Comparison of ENCODE assay signal across 16 cellular contexts in genomic region chr2:150404147-150404546, GRCh38.
DNase-seq lines count a peak whose midpoint lies in the region; ATAC-seq and TF ChIP-seq lines count a peak whose summit lies in the region.
"Had no signal": no experiment of that assay in that cellular context is flagged by ENCODE, and none has a peak within 500 bp of the region (broad histone marks: within the 10 kb centered on the region; RNA-seq: fewer than 3 reads in every experiment).

No MANE protein-coding gene starts in this region.

- no peaks in the 10 kb centered on the region for H3K79me2 ChIP-seq in GM23248 (ENCODE audit: insufficient read depth)
- H3K79me2 ChIP-seq: hepatocyte had no signal

- TF ChIP-seq CTCF in psoas muscle (IDR thresholded peaks at IDR 0.05): no peak
- no peak for TF ChIP-seq CTCF in omental fat pad (IDR thresholded peaks at IDR 0.05)

- in situ Hi-C loops in GM23248 (cut with MboI): no loop called here

- H3K9me3 ChIP-seq in GM23248 (ENCODE audit: low read depth): no peaks in the 10 kb centered on the region
- no peaks in the 10 kb centered on the region for H3K9me3 ChIP-seq in psoas muscle
- H3K9me3 ChIP-seq: left lung had no signal

- H3F3A ChIP-seq in GM23248 (ENCODE audit: insufficient read depth): no peaks in the 10 kb centered on the region

- peak overlapping the region; percentile 91 for H2AFZ ChIP-seq in GM23248
- H2AFZ ChIP-seq: hepatocyte had no signal

- no peaks in the 10 kb centered on the region for H4K20me1 ChIP-seq in GM23248 (ENCODE audit: insufficient read depth)

- WGBS in GM23248 (ENCODE audit: low coverage in 1 of 2, low lambda C conversion rate in 2 of 2, missing lambda C conversion rate in 2 of 2), 2 experiments: 67 to 73% methylated on average over 3 of the region's 3 CpGs
- 53 to 75% (median 62%) methylated on average over 3 of the region's 3 CpGs for WGBS in psoas muscle, 3 donors

- intact Hi-C loops in psoas muscle (cut with DNase I): no loop called here

- H3K4me3 ChIP-seq in GM23248: peak overlapping the region; percentile 63
- peak overlapping the region; percentile 2 for H3K4me3 ChIP-seq in psoas muscle
- H3K4me3 ChIP-seq: hepatocyte, left lung had no signal

- H3K9ac ChIP-seq in GM23248: no peak overlapping the region

- no peaks in the 10 kb centered on the region for H3K9me2 ChIP-seq in GM23248 (ENCODE audit: insufficient read depth)

- H3K27ac ChIP-seq in GM23248: no peak overlapping the region
- no peak overlapping the region for H3K27ac ChIP-seq in psoas muscle
- H3K27ac ChIP-seq: 22Rv1, hepatocyte, left lung had no signal

- DNase-seq in DMS53 (lab: John Stamatoyannopoulos, UW): peak; percentile 2
- no peak for DNase-seq in DMS53 treated with DMSO at 0.1 percent for 48 hours (lab: John Stamatoyannopoulos, UW; ENCODE audit: unreplicated experiment)
- no peak for DNase-seq in GM23248
- DNase-seq in OCI-M1 (lab: John Stamatoyannopoulos, UW): peak; percentile 30
- DNase-seq in psoas muscle: no peak
- DNase-seq in NCI-H1436 treated with DMSO at 0.1 percent for 48 hours (lab: John Stamatoyannopoulos, UW): no peak
- no peak for DNase-seq in omental fat pad (ENCODE audit: low spot score)
- DNase-seq in activated naive CD4-positive, alpha-beta T cell (lab: John Stamatoyannopoulos, UW): no peak
- DNase-seq: activated naive CD4-positive, alpha-beta T cell treated with anti-CD3 and anti-CD28 coated beads, Interleukin-2, amount 50 U/mL, for 16 hours; GOT3; left lung; naive thymus-derived CD8-positive, alpha-beta T cell; NCI-H1436 had no signal

- H3K27me3 ChIP-seq in GM23248 (replicated peaks; ENCODE audit: insufficient read depth): no peaks in the 10 kb centered on the region
- H3K27me3 ChIP-seq in psoas muscle (ENCODE audit: insufficient read depth in 3 of 3, low read length in 2 of 3): no peaks in the 10 kb centered on the region
- H3K27me3 ChIP-seq: hepatocyte, left lung had no signal

- H3K4me2 ChIP-seq in GM23248 (ENCODE audit: unreplicated experiment): peak overlapping the region; percentile 90

- H3K36me3 ChIP-seq in GM23248 (ENCODE audit: low read depth) (no peaks in the 10 kb centered on the region), psoas muscle (ENCODE audit: insufficient read depth in 1 of 2, low read depth in 1 of 2) (no peaks in the 10 kb centered on the region)
- H3K36me3 ChIP-seq: left lung had no signal

- H3K4me1 ChIP-seq in GM23248 (ENCODE audit: insufficient read depth) (peaks cover 7% of the 10 kb centered on the region; the same call in 1 of the 2 replicates), psoas muscle (no peaks in the 10 kb centered on the region)
- H3K4me1 ChIP-seq: left lung had no signal

- ATAC-seq in psoas muscle (no peak), omental fat pad (ENCODE audit: low FRiP score) (no peak)
- ATAC-seq: left lung; naive thymus-derived CD8-positive, alpha-beta T cell; Panc1 had no signal

Comparison
In these comparisons a context has a peak if more than half of its experiments do, and no peak if none do; other contexts are left out.
1. DNase-seq: peak in DMS53 (single experiment) and OCI-M1 (single experiment); none in DMS53 treated with DMSO at 0.1 percent for 48 hours (single experiment), GM23248 (single experiment), psoas muscle (0 of 2), NCI-H1436 treated with DMSO at 0.1 percent for 48 hours (single experiment), omental fat pad (single experiment) and activated naive CD4-positive, alpha-beta T cell (0 of 4).